8 cellular contexts compared by ENCODE assay signal in the genomic region with DNA sequence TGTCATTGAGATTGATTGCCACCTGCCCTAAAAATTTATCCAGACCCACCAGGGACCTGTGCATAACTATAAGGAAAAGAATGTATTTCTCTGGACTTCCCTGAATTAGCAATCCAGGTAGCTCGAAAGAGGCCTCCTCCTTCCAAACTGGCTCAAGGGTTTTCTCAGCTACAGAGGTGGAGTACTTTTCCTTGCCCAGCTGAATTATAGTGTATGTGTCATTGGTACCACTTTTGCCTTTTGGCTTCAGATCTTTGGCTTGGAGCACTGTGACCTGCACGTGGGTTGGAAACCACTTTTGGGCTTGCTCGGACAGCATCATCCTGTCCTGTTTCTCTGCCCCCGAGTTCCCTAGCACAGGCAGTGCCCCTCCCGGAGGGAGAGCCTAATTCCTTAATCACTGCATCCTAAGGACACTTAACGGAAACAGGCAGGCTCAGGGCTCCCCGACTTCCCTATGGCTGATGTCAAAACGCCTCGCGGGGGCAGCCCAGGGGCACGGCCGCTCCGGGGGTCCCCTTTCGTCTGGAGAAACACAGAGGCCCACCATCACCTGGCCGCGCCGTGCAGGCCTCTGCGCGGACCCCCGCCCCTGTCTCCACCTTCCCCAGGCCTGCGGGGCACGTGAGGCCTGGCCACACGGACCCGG. TPM values are rescaled to one million over a fixed set of nuclear protein-coding genes. Genes with fewer than 3 reads are reported as not detected.
DNase-seq lines count a peak whose midpoint lies in the region; ATAC-seq, FAIRE-seq and TF ChIP-seq lines count a peak whose summit lies in the region.

No MANE protein-coding gene starts in this region.

- peak overlapping the region; percentile 76 for H3K4ac ChIP-seq in IMR-90 (ENCODE audit: low read depth, low read length)

- H4K8ac ChIP-seq in IMR-90 (ENCODE audit: low read depth in 2 of 2, low read length in 2 of 2) = peak overlapping the region; percentile 6 to 78; a peak in 3 of 4 replicates

- intact Hi-C loops in IMR-90 (cut with micrococcal nuclease) = loop anchor here (5.0 to 10.0 kb wide), 3 partner anchors 376 to 699 kb away; no protein-coding TSS in a partner anchor

- no peak overlapping the region for H2AK5ac ChIP-seq in IMR-90 (ENCODE audit: low read depth, low read length)

- ATAC-seq in GM21576 (IDR thresholded peaks at IDR 0.05; ENCODE audit: unreplicated experiment) (peak; percentile 29), IMR-90 (ENCODE audit: low read depth) (peak; percentile 42)

- H3K14ac ChIP-seq in IMR-90 (replicated peaks; ENCODE audit: low read depth, low read length) = peak overlapping the region; percentile 78; the same call in 1 of the 2 replicates

- DNase-seq in DMS53 treated with DMSO at 0.1 percent for 48 hours (lab: John Stamatoyannopoulos, UW; ENCODE audit: unreplicated experiment) = peak; percentile 20
- peak; percentile 29 for DNase-seq in IMR-90
- DNase-seq in T-helper 9 cell = peak; percentile 0
- peak; percentile 45 to 56 for DNase-seq in cardiac fibroblast (ENCODE audit: low read depth in 2 of 2)
- DNase-seq in iris pigment epithelial cell (ENCODE audit: low read depth) = peak; percentile 23
- DNase-seq in small intestine = peak; percentile 32
- DNase-seq in NCI-H446 treated with DMSO at 0.1 percent for 48 hours (lab: John Stamatoyannopoulos, UW) = no peak

- TF ChIP-seq RAD21 in IMR-90 (IDR thresholded peaks at IDR 0.05; ENCODE audit: low read length) = no peak

- H2BK120ac ChIP-seq in IMR-90 (ENCODE audit: low read depth, low read length) = peak overlapping the region; percentile 20

- peak overlapping the region; percentile 94 for H3K4me2 ChIP-seq in IMR-90 (ENCODE audit: low read depth, low read length)

- H3K27me3 ChIP-seq in IMR-90 (ENCODE audit: control insufficient read depth, insufficient read depth, low read length) (no peaks in the 10 kb centered on the region), small intestine (ENCODE audit: control insufficient read depth in 2 of 2, insufficient read depth in 2 of 2, low read length in 2 of 2) (no peaks in the 10 kb centered on the region)

- peak overlapping the region; percentile 94 for H2AFZ ChIP-seq in IMR-90 (replicated peaks; ENCODE audit: low read length, poor library complexity)

- peaks cover 3 to 11% of the 10 kb centered on the region in 2 experiments; a peak in 2 of 4 replicates for H3K79me1 ChIP-seq in IMR-90 (ENCODE audit: low read depth in 1 of 2, low read length in 2 of 2)

- no peaks in the 10 kb centered on the region; the same call in 1 of the 2 replicates for H4K20me1 ChIP-seq in IMR-90 (ENCODE audit: insufficient read depth, low read length)

- peak overlapping the region; percentile 93 for H3K23ac ChIP-seq in IMR-90 (ENCODE audit: low read depth, low read length)

- in situ Hi-C loops in IMR-90 (cut with MboI; ENCODE audit: low sequenced_read_pairs) = no loop called here

- peak overlapping the region; percentile 74 for H3K56ac ChIP-seq in IMR-90 (ENCODE audit: extremely low read depth, insufficient read depth, low read length)

- peak overlapping the region; percentile 88 for H2AK9ac ChIP-seq in IMR-90 (replicated peaks; ENCODE audit: low read depth, low read length, poor library complexity)

- CTCF ChIA-PET in IMR-90 (lab: Yijun Ruan, JAX) = no interaction called here

- BruUV-seq in IMR-90 (replicated peaks; lab: Mats Ljungman, UMichigan) = TSS peak; percentile 79

- TF ChIP-seq CTCF in IMR-90 (conservative IDR thresholded peaks at IDR 0.05; ENCODE audit: low read depth, low read length) = no peak
- TF ChIP-seq CTCF in cardiac fibroblast (IDR thresholded peaks at IDR 0.05; ENCODE audit: low read depth, low read length) = no peak

- H2BK20ac ChIP-seq in IMR-90 (ENCODE audit: low read depth, low read length) = no peak overlapping the region

- peak overlapping the region; percentile 32; the same call in 1 of the 2 replicates for H4K5ac ChIP-seq in IMR-90 (ENCODE audit: low read depth, low read length)

- H2BK15ac ChIP-seq in IMR-90 (ENCODE audit: low read depth, low read length) = no peak overlapping the region

- H4K91ac ChIP-seq in IMR-90 (ENCODE audit: insufficient read depth, low read depth, low read length) = peak overlapping the region; percentile 74; the same call in 1 of the 2 replicates

- peak overlapping the region; percentile 65 for H3K27ac ChIP-seq in IMR-90 (ENCODE audit: insufficient read depth, low read length)
- H3K27ac ChIP-seq in small intestine (ENCODE audit: low read depth in 1 of 2, low read length in 1 of 2) = peak overlapping the region; percentile 63 to 92

- dilution Hi-C loops in IMR-90 (cut with HindIII; ENCODE audit: low sequenced_read_pairs, unreplicated experiment) = no loop called here

- TF ChIP-seq POLR2A in IMR-90 (IDR thresholded peaks at IDR 0.05; ENCODE audit: low read depth, low read length) = no peak

- H3K36me3 ChIP-seq in IMR-90 (ENCODE audit: control insufficient read depth, insufficient read depth, low read length) = no peaks in the 10 kb centered on the region
- H3K36me3 ChIP-seq in small intestine (ENCODE audit: control insufficient read depth in 2 of 2, insufficient read depth in 2 of 2, low read length in 2 of 2) = no peaks in the 10 kb centered on the region

- H3K4me1 ChIP-seq in IMR-90 (ENCODE audit: control insufficient read depth, insufficient read depth, low read length) = no peaks in the 10 kb centered on the region
- H3K4me1 ChIP-seq in small intestine (ENCODE audit: control insufficient read depth in 2 of 2, insufficient read depth in 1 of 2, low read depth in 1 of 2, low read length in 1 of 2) = peaks cover 0 to 2% of the 10 kb centered on the region in 2 donors

- peak overlapping the region; percentile 48 for H2BK5ac ChIP-seq in IMR-90 (ENCODE audit: low read depth, low read length, poor library complexity, severe bottlenecking)

- H3K9me3 ChIP-seq in IMR-90 (ENCODE audit: control insufficient read depth, insufficient read depth, low read length) = no peaks in the 10 kb centered on the region
- no peaks in the 10 kb centered on the region for H3K9me3 ChIP-seq in small intestine (ENCODE audit: control insufficient read depth, low read depth)

- POLR2A ChIA-PET in IMR-90 (lab: Charles Lee; ENCODE audit: unreplicated experiment) = no interaction called here

- H3K4me3 ChIP-seq in IMR-90 (ENCODE audit: insufficient read depth, low read depth, low read length) = peak overlapping the region; percentile 52
- peak overlapping the region; percentile 69 to 75 for H3K4me3 ChIP-seq in cardiac fibroblast (replicated peaks in 1 of 2; ENCODE audit: low read depth in 2 of 2, low read length in 2 of 2)
- H3K4me3 ChIP-seq in small intestine (ENCODE audit: low read depth in 1 of 2, low read length in 2 of 2) = peak overlapping the region; percentile 85 to 86

- peak overlapping the region; percentile 68 for H3K9ac ChIP-seq in IMR-90 (ENCODE audit: low read depth, low read length)

- H3K18ac ChIP-seq in IMR-90 (ENCODE audit: low read depth, low read length) = peak overlapping the region; percentile 18; the same call in 1 of the 2 replicates

- 0% methylated on average over 8 of the region's 24 CpGs; no CpG with 5 or more reads in 1 of the 2 experiments for WGBS in IMR-90 (ENCODE audit: extremely low coverage in 2 of 2, insufficient read length in 1 of 2), 2 experiments
- 0 to 1% (median 0%) methylated on average over 21 to 24 of the region's 24 CpGs for WGBS in small intestine, 3 donors

- FAIRE-seq in small intestine (lab: Jason Lieb, UNC) = no peak

- H3K9me1 ChIP-seq in IMR-90 (ENCODE audit: insufficient read depth, low read length) = peaks cover 8% of the 10 kb centered on the region

TF ChIP-seq in IMR-90, 13 proteins besides CTCF, POLR2A, EP300 and RAD21:
- TF ChIP-seq BHLHE40 (IDR thresholded peaks at IDR 0.05; ENCODE audit: low read depth, low read length) (0 out of 2 replicates have a peak, but pooled peaks have one; percentile 8), CHD1 (IDR thresholded peaks at IDR 0.05; ENCODE audit: low read depth, low read length) (no peak)

RNA-seq across cellular contexts. Expression of gene RAB11FIP2, which starts 0.8 kb away (rescaled TPM):
- 13.1 and 16.1 TPM in 2 replicates for total RNA-seq in IMR-90 (2012; rRNA removed)
- polyA plus RNA-seq in IMR-90 (2012; rRNA removed) (3.6 and 5.5 TPM in 2 replicates), small intestine (1 to 10 TPM; 1.6 to 3.4 (median 1.9) TPM)
- 0.38 and 0.40 TPM in 2 replicates for polyA plus RNA-seq in IMR-90 (2012; cell fraction: cytosol; rRNA removed)
- 0.54 and 5.5 TPM in 2 replicates for polyA plus RNA-seq in IMR-90 (2012; cell fraction: nucleus; rRNA removed; ENCODE audit: low replicate concordance)
